17 cellular contexts compared by ENCODE assay signal in the genomic region with DNA sequence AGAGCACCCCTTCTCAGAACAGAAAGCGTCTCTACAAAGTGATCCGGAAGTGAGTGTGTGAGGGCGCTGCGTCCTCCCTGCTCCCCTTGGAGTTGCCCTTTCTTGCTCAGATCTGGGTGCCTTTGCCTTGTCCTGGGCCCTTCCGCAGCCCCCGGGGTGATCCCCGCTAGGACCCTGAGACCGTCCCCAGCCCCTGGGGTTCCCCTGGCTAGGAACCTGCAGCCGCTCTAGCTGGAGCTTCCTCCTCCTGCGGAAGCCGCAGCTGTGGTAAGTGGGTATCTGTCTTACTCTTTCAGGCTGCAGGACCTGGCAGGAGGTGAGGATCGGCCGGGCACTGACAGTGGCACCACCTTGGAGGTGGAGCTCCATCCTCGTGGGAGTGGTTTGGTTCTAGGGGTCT. TPM values are rescaled to one million over a fixed set of nuclear protein-coding genes. Genes with fewer than 3 reads are reported as not detected.
DNase-seq lines count a peak whose midpoint lies in the region; ATAC-seq and TF ChIP-seq lines count a peak whose summit lies in the region.
"Had no signal": no experiment of that assay in that cellular context is flagged by ENCODE, and none has a peak within 500 bp of the region (broad histone marks: within the 10 kb centered on the region; RNA-seq: fewer than 3 reads in every experiment).

No MANE protein-coding gene starts in this region.

- no peak for TF ChIP-seq CTCF in endothelial cell (IDR thresholded peaks at IDR 0.05; ENCODE audit: unreplicated experiment)

- H3K36me3 Mint-ChIP-seq in T-helper 17 cell (ENCODE audit: low read depth) = peaks cover 2% of the 10 kb centered on the region
- H3K36me3 Mint-ChIP-seq in endothelial cell (ENCODE audit: low read depth, unreplicated experiment) = peaks cover 29% of the 10 kb centered on the region

- peaks cover 4% of the 10 kb centered on the region for H3K4me1 Mint-ChIP-seq in T-helper 17 cell
- no peaks in the 10 kb centered on the region for H3K4me1 Mint-ChIP-seq in endothelial cell (ENCODE audit: unreplicated experiment)
- H3K4me1 Mint-ChIP-seq: H9 had no signal

- H3K27me3 Mint-ChIP-seq in T-helper 17 cell (no peaks in the 10 kb centered on the region), endothelial cell (ENCODE audit: unreplicated experiment) (peaks cover 7% of the 10 kb centered on the region)
- H3K27me3 Mint-ChIP-seq: B cell; CD4-positive, alpha-beta T cell; IgD-negative memory B cell had no signal

- no peaks in the 10 kb centered on the region for H3K9me3 Mint-ChIP-seq in endothelial cell (ENCODE audit: unreplicated experiment)
- H3K9me3 Mint-ChIP-seq: CD4-positive, alpha-beta T cell; H9; IgD-negative memory B cell had no signal

- H3K9me3 ChIP-seq in T-helper 17 cell (ENCODE audit: control insufficient read depth, low read length, poor library complexity, severe bottlenecking) = no peaks in the 10 kb centered on the region

- no peak for ATAC-seq in Right ventricle myocardium inferior
- ATAC-seq in Right ventricle myocardium superior (ENCODE audit: poor library complexity) = no peak
- no peak for ATAC-seq in T-helper 17 cell
- no peak for ATAC-seq in GM18861 (IDR thresholded peaks at IDR 0.05; ENCODE audit: unreplicated experiment)

- H3K4me3 Mint-ChIP-seq in T-helper 17 cell = no peak overlapping the region
- H3K4me3 Mint-ChIP-seq in endothelial cell (ENCODE audit: unreplicated experiment) = peak overlapping the region; percentile 23
- H3K4me3 Mint-ChIP-seq: B cell, H9, IgD-negative memory B cell had no signal

- intact Hi-C loops in Right ventricle myocardium inferior (cut with DNase I) (no loop called here), Right ventricle myocardium superior (cut with DNase I) (no loop called here)

- H3K27ac Mint-ChIP-seq in T-helper 17 cell (peak overlapping the region; percentile 14), endothelial cell (ENCODE audit: unreplicated experiment) (no peak overlapping the region)
- H3K27ac Mint-ChIP-seq: B cell; CD4-positive, alpha-beta T cell had no signal

- DNase-seq in Right ventricle myocardium inferior (ENCODE audit: missing footprints) = peak; percentile 28
- no peak for DNase-seq in Right ventricle myocardium superior
- no peak for DNase-seq in T-helper 17 cell
- DNase-seq in endothelial cell (ENCODE audit: low spot score) = no peak
- no peak for DNase-seq in stimulated activated CD4-positive, alpha-beta T cell treated with anti-CD3 and anti-CD28 coated beads, Interleukin-2, amount 100 ng/mL, for 48 hours
- DNase-seq in retina = no peak
- DNase-seq: ACHN; C1 segment of cervical spinal cord; Calu3; CD4-positive, alpha-beta T cell; DMS 273 treated with DMSO at 0.1 percent for 48 hours; GM23248; H9; KG1 had no signal

RNA-seq across cellular contexts. Expression of a gene that starts 11.2 kb away (rescaled TPM):
- 10.1 TPM for total RNA-seq in Right ventricle myocardium inferior
- total RNA-seq in Right ventricle myocardium superior = 9.4 TPM
- total RNA-seq in T-helper 17 cell = 10 to 100 TPM; 20.5 to 23.2 TPM
- total RNA-seq in endothelial cell (ENCODE audit: unreplicated experiment) = 21.0 TPM

RNA-seq across cellular contexts. Expression of a gene that starts 24.5 kb away (rescaled TPM):
- total RNA-seq in Right ventricle myocardium inferior (44.1 TPM), Right ventricle myocardium superior (36.1 TPM), T-helper 17 cell (10 to 100 TPM; 22.0 to 26.0 TPM), endothelial cell (ENCODE audit: unreplicated experiment) (66.5 TPM)
